16 cellular contexts compared by ENCODE assay signal in the genomic region with DNA sequence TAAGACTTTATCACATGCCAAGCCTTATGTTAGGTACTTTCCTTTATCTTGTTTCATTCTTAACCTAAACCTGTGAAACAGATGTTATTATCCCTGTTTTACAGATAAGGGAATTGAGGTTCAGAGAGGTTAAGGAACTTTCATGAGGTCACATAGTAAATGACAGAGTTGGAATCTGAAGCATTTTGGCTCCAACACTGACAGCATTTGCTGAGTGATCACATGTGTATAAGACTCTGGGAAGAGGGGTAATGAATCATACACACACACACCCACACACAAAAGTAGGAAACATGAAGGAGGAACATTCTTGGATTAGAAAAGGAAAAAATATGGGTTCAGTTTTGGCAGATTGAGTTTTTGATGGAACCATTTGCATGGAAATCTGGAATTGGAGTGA.
DNase-seq lines count a peak whose midpoint lies in the region; ATAC-seq, FAIRE-seq and TF ChIP-seq lines count a peak whose summit lies in the region.
"Had no signal": no experiment of that assay in that cellular context is flagged by ENCODE, and none has a peak within 500 bp of the region (broad histone marks: within the 10 kb centered on the region; RNA-seq: fewer than 3 reads in every experiment).

No MANE protein-coding gene starts in this region.

- H3K27ac ChIP-seq in right lobe of liver (no peak overlapping the region), A673 (ENCODE audit: low read depth, low read length, poor library complexity, severe bottlenecking) (no peak overlapping the region)
- H3K27ac ChIP-seq: adrenal gland, tibial artery had no signal

- TF ChIP-seq POLR2A in H54 (IDR thresholded peaks at IDR 0.05; ENCODE audit: low read depth, low read length) (no peak), right lobe of liver (IDR thresholded peaks at IDR 0.05) (no peak)

- H3K4me3 ChIP-seq in fibroblast of the aortic adventitia (ENCODE audit: low read depth, low read length), result no peak overlapping the region
- H3K4me3 ChIP-seq in retinal pigment epithelial cell (ENCODE audit: low read length), result no peak overlapping the region
- H3K4me3 ChIP-seq in right lobe of liver, result no peak overlapping the region
- no peak overlapping the region for H3K4me3 ChIP-seq in A673 (ENCODE audit: low read depth, low read length, poor library complexity, severe bottlenecking)
- H3K4me3 ChIP-seq: adrenal gland, tibial artery had no signal

- H3K4me1 ChIP-seq in right lobe of liver (no peaks in the 10 kb centered on the region), A673 (ENCODE audit: insufficient read depth, low read length, poor library complexity, severe bottlenecking) (peaks cover 4% of the 10 kb centered on the region)

- FAIRE-seq in H54 (lab: Jason Lieb, UNC), result peak; percentile 72
- FAIRE-seq: TTC549 had no signal

- no peak for TF ChIP-seq CTCF in fibroblast of the aortic adventitia (IDR thresholded peaks at IDR 0.05; ENCODE audit: insufficient read depth, low read length)
- no peak for TF ChIP-seq CTCF in retinal pigment epithelial cell (conservative IDR thresholded peaks at IDR 0.05; ENCODE audit: low read depth, low read length)
- no peak for TF ChIP-seq CTCF in right lobe of liver (IDR thresholded peaks at IDR 0.05)
- TF ChIP-seq CTCF in A673 (conservative IDR thresholded peaks at IDR 0.05; ENCODE audit: low read depth, low read length), result no peak

- H3K27me3 ChIP-seq in right lobe of liver, result no peaks in the 10 kb centered on the region
- no peaks in the 10 kb centered on the region for H3K27me3 ChIP-seq in A673 (replicated peaks; ENCODE audit: insufficient read depth, low read depth, low read length, poor library complexity)
- H3K27me3 ChIP-seq: adrenal gland, tibial artery had no signal

- POLR2A ChIA-PET in A673 (lab: Charles Lee; ENCODE audit: low non-redundant PET), result no interaction called here

- ATAC-seq in right lobe of liver (no peak), GM19397 (IDR thresholded peaks at IDR 0.05; ENCODE audit: unreplicated experiment) (no peak), GM21423 (IDR thresholded peaks at IDR 0.05; ENCODE audit: unreplicated experiment) (no peak)

- intact Hi-C loops in right lobe of liver (cut with DNase I) (no loop called here), A673 (cut with micrococcal nuclease; ENCODE audit: unreplicated experiment) (no loop called here)

- no peaks in the 10 kb centered on the region for H3K36me3 ChIP-seq in right lobe of liver
- H3K36me3 ChIP-seq in A673 (ENCODE audit: insufficient read depth, low read length, poor library complexity, severe bottlenecking), result no peaks in the 10 kb centered on the region
- H3K36me3 ChIP-seq: adrenal gland, tibial artery had no signal

- BruUV-seq in A673 (replicated peaks; lab: Mats Ljungman, UMichigan), result no TSS peak

- no peak for DNase-seq in H54 (ENCODE audit: insufficient read length, low spot score)
- peak; percentile 91 for DNase-seq in amniotic epithelial cell (ENCODE audit: low read depth)
- DNase-seq in fibroblast of the aortic adventitia (ENCODE audit: low read depth), result peak; percentile 92
- DNase-seq in retinal pigment epithelial cell (ENCODE audit: low read depth), result peak; percentile 45
- no peak for DNase-seq in right lobe of liver
- no peak for DNase-seq in A673 (ENCODE audit: low spot score)
- DNase-seq: activated CD4-positive, alpha-beta memory T cell treated with anti-CD3 and anti-CD28 coated beads for 36 hours; CD4-positive, alpha-beta T cell; islet precursor cell; NCI-H1105; stimulated activated CD4-positive, alpha-beta T cell treated with anti-CD3 and anti-CD28 coated beads, Interleukin-1b, Interleukin-23, amount 100 ng/mL, for 48 hours; tibial artery had no signal

- no peaks in the 10 kb centered on the region for H3K9me3 ChIP-seq in right lobe of liver
- H3K9me3 ChIP-seq in A673 (ENCODE audit: low read depth, low read length, poor library complexity, severe bottlenecking), result no peaks in the 10 kb centered on the region
- H3K9me3 ChIP-seq: adrenal gland, tibial artery had no signal

- CTCF ChIA-PET in A673 (lab: Charles Lee), result no interaction called here

Comparison
In these comparisons a context has a peak if more than half of its experiments do, and no peak if none do; other contexts are left out.
1. DNase-seq: peak in amniotic epithelial cell (single experiment), fibroblast of the aortic adventitia (single experiment) and retinal pigment epithelial cell (single experiment); none in H54 (single experiment), right lobe of liver (0 of 3) and A673 (single experiment).